In the genomic region with DNA sequence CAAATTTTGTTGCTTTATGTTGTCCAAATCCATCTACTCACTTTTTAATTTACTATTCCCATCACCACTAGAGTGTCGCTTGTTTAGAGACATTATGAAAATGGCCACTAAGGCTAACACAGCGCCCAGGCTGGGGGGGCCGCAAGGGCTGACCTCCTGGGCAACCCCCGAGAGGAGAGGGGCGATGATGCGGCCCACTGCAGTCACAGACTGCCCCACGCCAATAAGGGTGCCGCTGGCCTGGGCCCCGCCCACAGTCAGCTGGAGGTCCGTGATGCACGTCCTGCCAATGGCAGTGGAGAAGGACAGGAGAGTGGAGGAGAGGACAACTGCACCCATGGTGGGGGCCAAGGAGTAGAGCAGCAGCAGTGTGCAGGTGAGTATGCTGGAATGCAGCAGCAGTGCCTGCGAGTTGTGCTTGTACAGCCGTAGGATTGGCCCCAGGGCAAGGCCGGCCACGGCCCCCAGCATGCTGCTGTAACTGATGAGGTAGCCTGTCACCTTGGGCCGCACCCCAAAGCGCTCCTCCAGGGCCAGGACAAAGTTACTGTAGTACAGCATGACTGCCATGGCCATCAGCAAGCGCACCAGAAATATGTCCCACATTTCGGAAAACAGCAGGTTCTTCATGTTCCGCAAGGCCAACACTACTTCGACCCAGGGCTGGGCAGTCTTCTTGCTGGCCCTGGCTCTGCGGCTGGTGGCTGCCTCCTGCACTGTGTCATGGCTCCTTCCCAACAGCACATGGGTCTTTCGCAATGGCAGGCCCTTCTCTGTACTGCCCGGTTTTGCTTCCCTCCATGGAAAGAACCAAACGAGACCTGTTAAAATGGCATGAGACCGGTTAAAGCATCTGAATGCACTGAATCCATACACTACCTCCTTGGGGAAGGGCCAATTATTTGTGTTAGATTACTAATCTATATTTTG, we compare ENCODE assay signal across 23 cellular contexts.
"Had no signal": no experiment of that assay in that cellular context is flagged by ENCODE, and none has a peak within 500 bp of the region (broad histone marks: within the 10 kb centered on the region; RNA-seq: fewer than 3 reads in every experiment).

No MANE protein-coding gene starts in this region.

- ATAC-seq: activated CD8-positive, alpha-beta T cell treated with anti-CD3 and anti-CD28 coated beads, Interleukin-2, amount 10 ng/mL, durations not matched to agents 7 days and 5 days; right cardiac atrium; stimulated activated memory B cell treated with anti-CD40 and anti-IgM and Interleukin-4, amounts not matched to agents 10 μg/mL and 1 μg/mL and 100 μg/mL, for 72 hours had no signal

- H3K9me3 Mint-ChIP-seq: activated CD4-positive, alpha-beta T cell treated with anti-CD3 and anti-CD28 coated beads, Interleukin-2, amount 10 ng/mL, durations not matched to agents 7 days and 5 days; activated naive CD8-positive, alpha-beta T cell treated with anti-CD3 and anti-CD28 coated beads, Interleukin-2, amount 10 ng/mL, durations not matched to agents 7 days and 5 days; activated T-cell treated with anti-CD3 and anti-CD28 coated beads, Interleukin-2, amount 50 U/mL, for 24 hours; activated T-helper 2 cell treated with anti-CD3 and anti-CD28 coated beads, Interferon-gamma antibody, Interleukin-2, Interleukin-4, amounts not matched to agents 10 μg/mL and 5 μg/mL and 100 μg/mL, durations not matched to agents 14 hours and 24 hours and 36 hours; endodermal cell; naive B cell; neural crest cell; stimulated activated memory B cell treated with anti-CD40 and anti-IgM and Interleukin-4, amounts not matched to agents 10 μg/mL and 1 μg/mL and 100 μg/mL, for 72 hours had no signal

- H3K4me3 Mint-ChIP-seq: activated CD4-positive, alpha-beta T cell treated with anti-CD3 and anti-CD28 coated beads, Interleukin-2, amount 10 ng/mL, durations not matched to agents 7 days and 5 days; activated CD8-positive, alpha-beta T cell treated with anti-CD3 and anti-CD28 coated beads, Interleukin-2, amount 10 ng/mL, durations not matched to agents 7 days and 5 days; activated naive CD8-positive, alpha-beta T cell treated with anti-CD3 and anti-CD28 coated beads, Interleukin-2, amount 10 ng/mL, durations not matched to agents 7 days and 5 days; activated T-cell treated with anti-CD3 and anti-CD28 coated beads, Interleukin-2, amount 50 U/mL, for 24 hours; endodermal cell; naive B cell; neural crest cell; stimulated activated memory B cell treated with anti-CD40 and anti-IgM and Interleukin-4, amounts not matched to agents 10 μg/mL and 1 μg/mL and 100 μg/mL, for 72 hours had no signal

- H3K4me3 ChIP-seq: prostate gland, thyroid gland had no signal

- H3K4me1 ChIP-seq: prostate gland, thyroid gland had no signal

- H3K9me3 ChIP-seq: prostate gland, thyroid gland had no signal

- H3K27ac Mint-ChIP-seq: activated CD4-positive, alpha-beta T cell treated with anti-CD3 and anti-CD28 coated beads, Interleukin-2, amount 10 ng/mL, durations not matched to agents 7 days and 5 days; activated CD8-positive, alpha-beta T cell treated with anti-CD3 and anti-CD28 coated beads, Interleukin-2, amount 10 ng/mL, durations not matched to agents 7 days and 5 days; activated naive CD8-positive, alpha-beta T cell treated with anti-CD3 and anti-CD28 coated beads, Interleukin-2, amount 10 ng/mL, durations not matched to agents 7 days and 5 days; activated T-cell treated with anti-CD3 and anti-CD28 coated beads, Interleukin-2, amount 50 U/mL, for 24 hours; activated T-helper 2 cell treated with anti-CD3 and anti-CD28 coated beads, Interferon-gamma antibody, Interleukin-2, Interleukin-4, amounts not matched to agents 10 μg/mL and 5 μg/mL and 100 μg/mL, durations not matched to agents 14 hours and 24 hours and 36 hours; endodermal cell; naive B cell; stimulated activated memory B cell treated with anti-CD40 and anti-IgM and Interleukin-4, amounts not matched to agents 10 μg/mL and 1 μg/mL and 100 μg/mL, for 72 hours had no signal

- DNase-seq: activated CD4-positive, alpha-beta T cell treated with anti-CD3 and anti-CD28 coated beads, Interleukin-2, amount 10 ng/mL, durations not matched to agents 7 days and 5 days; activated CD4-positive, CD25-positive, alpha-beta regulatory T cell; activated CD8-positive, alpha-beta T cell treated with anti-CD3 and anti-CD28 coated beads, Interleukin-2, amount 10 ng/mL, durations not matched to agents 7 days and 5 days; activated naive CD4-positive, alpha-beta T cell treated with Interleukin-2 at 50 U/mL for 16 hours; activated naive CD8-positive, alpha-beta T cell treated with anti-CD3 and anti-CD28 coated beads, Interleukin-2, amount 10 ng/mL, durations not matched to agents 7 days and 5 days; activated T-cell treated with anti-CD3 and anti-CD28 coated beads, Interleukin-2, amount 50 U/mL, for 24 hours; brain microvascular endothelial cell; central memory CD4-positive, alpha-beta T cell; endodermal cell; foreskin melanocyte; left ventricle myocardium superior; naive B cell; small intestine; stimulated activated CD4-positive, alpha-beta T cell treated with anti-CD3 and anti-CD28 coated beads, Interleukin-4, amount 100 ng/mL, for 24 hours; T-helper 1 cell; T-helper 9 cell; thyroid gland had no signal

- H3K4me1 Mint-ChIP-seq: activated CD4-positive, alpha-beta T cell treated with anti-CD3 and anti-CD28 coated beads, Interleukin-2, amount 10 ng/mL, durations not matched to agents 7 days and 5 days; activated naive CD8-positive, alpha-beta T cell treated with anti-CD3 and anti-CD28 coated beads, Interleukin-2, amount 10 ng/mL, durations not matched to agents 7 days and 5 days; endodermal cell; neural crest cell; stimulated activated memory B cell treated with anti-CD40 and anti-IgM and Interleukin-4, amounts not matched to agents 10 μg/mL and 1 μg/mL and 100 μg/mL, for 72 hours had no signal

- H3K27me3 Mint-ChIP-seq: activated CD4-positive, alpha-beta T cell treated with anti-CD3 and anti-CD28 coated beads, Interleukin-2, amount 10 ng/mL, durations not matched to agents 7 days and 5 days; activated naive CD8-positive, alpha-beta T cell treated with anti-CD3 and anti-CD28 coated beads, Interleukin-2, amount 10 ng/mL, durations not matched to agents 7 days and 5 days; activated T-cell treated with anti-CD3 and anti-CD28 coated beads, Interleukin-2, amount 50 U/mL, for 24 hours; naive B cell; stimulated activated memory B cell treated with anti-CD40 and anti-IgM and Interleukin-4, amounts not matched to agents 10 μg/mL and 1 μg/mL and 100 μg/mL, for 72 hours had no signal

- H3K27me3 ChIP-seq: brain microvascular endothelial cell, thyroid gland had no signal

- H3K27ac ChIP-seq: brain microvascular endothelial cell, epithelial cell of prostate, prostate gland, thyroid gland had no signal
